In the genomic region with DNA sequence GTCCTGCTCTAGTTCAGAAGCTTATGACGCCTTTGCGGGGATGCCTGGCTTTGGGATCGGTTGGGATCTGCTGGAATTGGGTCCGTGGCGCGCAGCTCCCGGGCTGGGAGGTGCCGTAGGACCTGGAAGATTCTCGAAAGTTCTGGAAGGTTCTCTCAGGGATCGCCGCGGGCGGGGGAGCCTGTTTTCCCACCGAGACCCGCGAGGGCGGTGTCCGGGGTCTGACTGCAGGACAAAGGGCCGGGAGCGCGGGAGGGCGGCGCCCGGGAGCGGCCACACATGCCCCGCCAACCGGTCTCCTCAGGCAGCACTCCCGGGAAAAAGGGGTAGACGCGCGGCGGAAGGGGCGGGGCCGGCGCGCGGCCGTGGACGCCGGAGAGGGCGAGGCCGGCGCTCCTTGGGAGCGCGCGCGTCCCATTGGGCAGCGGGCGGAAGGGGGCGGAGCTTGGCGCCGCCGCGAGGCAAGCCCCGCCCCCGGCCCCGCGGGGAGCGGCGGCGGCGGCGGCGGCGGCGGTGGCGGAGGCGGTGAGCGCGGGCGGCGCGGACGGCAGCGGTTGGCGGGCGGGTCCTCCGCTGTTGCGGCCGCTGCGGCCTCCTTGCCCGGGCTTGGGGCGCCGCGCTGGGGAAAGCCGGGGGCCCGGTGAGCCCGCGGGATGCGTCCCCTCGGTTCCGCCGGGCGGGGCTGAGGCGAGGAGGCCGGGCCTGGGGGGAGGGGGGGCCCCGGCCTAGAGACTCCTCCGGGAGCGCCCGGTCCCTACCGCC, we compare ENCODE assay signal across 8 cellular contexts. TPM values are rescaled to one million over a fixed set of nuclear protein-coding genes. Genes with fewer than 3 reads are reported as not detected.
A peak's percentile ranks its signal among the peaks of the same experiment; 100 is the strongest.
DNase-seq lines count a peak whose midpoint lies in the region; ATAC-seq, FAIRE-seq and TF ChIP-seq lines count a peak whose summit lies in the region.

No MANE protein-coding gene starts in this region.

- H3K4me1 ChIP-seq in kidney (ENCODE audit: control insufficient read depth in 1 of 2, insufficient read depth in 1 of 2, low read depth in 1 of 2, low read length in 2 of 2): peaks cover 0 to 12% of the 10 kb centered on the region in 2 donors

- TF ChIP-seq CTCF in AG04450 (IDR thresholded peaks at IDR 0.05; ENCODE audit: low read depth, low read length) (no peak), kidney (IDR thresholded peaks at IDR 0.05; ENCODE audit: borderline replicate concordance, extremely low read depth, insufficient read depth) (peak; percentile 14)

- H3K9ac ChIP-seq in kidney (ENCODE audit: low read length in 2 of 2): peak overlapping the region; percentile 87 to 90

- H3K27me3 Mint-ChIP-seq in central memory CD8-positive, alpha-beta T cell: no peaks in the 10 kb centered on the region

- peaks cover 9% of the 10 kb centered on the region for H3K4me1 Mint-ChIP-seq in central memory CD8-positive, alpha-beta T cell

- peak overlapping the region; percentile 92 for H3K4me3 Mint-ChIP-seq in central memory CD8-positive, alpha-beta T cell

- FAIRE-seq in kidney (lab: Jason Lieb, UNC): no peak

- H3K27ac ChIP-seq in AG04450 (ENCODE audit: low read depth, low read length): peak overlapping the region; percentile 81
- H3K27ac ChIP-seq in kidney (ENCODE audit: low read depth in 2 of 2, low read length in 2 of 2): peak overlapping the region; percentile 98 to 99

- peaks cover 18% of the 10 kb centered on the region for H3K36me3 Mint-ChIP-seq in central memory CD8-positive, alpha-beta T cell (ENCODE audit: insufficient read depth)

- POLR2A ChIA-PET in AG04450 (lab: Yijun Ruan, JAX): interaction anchor here (0.5 to 1.2 kb wide), 3 partner anchors 75 to 95 kb away, joined by 3 to 6 read pairs (median 4); partner anchors contain the start of genes APC2 and CIRBP

- intact Hi-C loops in kidney (cut with DNase I): no loop called here

- H3K36me3 ChIP-seq in kidney (ENCODE audit: control insufficient read depth in 1 of 2, insufficient read depth in 2 of 2, low read length in 2 of 2): peaks cover 12 to 13% of the 10 kb centered on the region in 2 donors

- no peaks in the 10 kb centered on the region for H3K27me3 ChIP-seq in AG04450 (ENCODE audit: control insufficient read depth, insufficient read depth, low read length)

- DNase-seq in AG04450 (ENCODE audit: low read depth, low spot score): peak; percentile 45
- DNase-seq in NCI-H2227 (lab: John Stamatoyannopoulos, UW; ENCODE audit: unreplicated experiment): peak; percentile 91
- DNase-seq in activated CD4-positive, CD25-positive, alpha-beta regulatory T cell treated with anti-CD3 and anti-CD28 coated beads, Interleukin-2, amount 50 U/mL, for 16 hours (ENCODE audit: low read depth, low spot score): peak; percentile 71
- DNase-seq in central memory CD8-positive, alpha-beta T cell (ENCODE audit: low spot score in 2 of 2): peak; percentile 51 to 69
- DNase-seq in kidney: peak; percentile 96
- peak; percentile 72 to 79 for DNase-seq in stimulated activated CD4-positive, alpha-beta T cell treated with anti-CD3 and anti-CD28 coated beads, Interleukin-15, amount 100 ng/mL, for 1 hour (ENCODE audit: low read depth in 1 of 2, low spot score in 1 of 2)

- H3K4me3 ChIP-seq in AG04450 (ENCODE audit: low read depth, low read length) (peak overlapping the region; percentile 87), kidney (ENCODE audit: low read length in 2 of 2) (peak overlapping the region; percentile 69 to 77)

- no peaks in the 10 kb centered on the region for H3K9me3 Mint-ChIP-seq in central memory CD8-positive, alpha-beta T cell

- no peaks in the 10 kb centered on the region for H3K9me3 ChIP-seq in AG04450 (ENCODE audit: control insufficient read depth, insufficient read depth, low read length)
- no peaks in the 10 kb centered on the region for H3K9me3 ChIP-seq in kidney (ENCODE audit: control insufficient read depth in 1 of 2, low read length in 2 of 2)

- CTCF ChIA-PET in AG04450 (lab: Charles Lee): interaction anchor here (0.8 kb wide), 1 partner anchor 18 kb away, joined by 3 read pairs; no protein-coding TSS in a partner anchor

- ATAC-seq in GM18907 (IDR thresholded peaks at IDR 0.05; ENCODE audit: unreplicated experiment): peak; percentile 76
- ATAC-seq in HG03139 (IDR thresholded peaks at IDR 0.05; ENCODE audit: unreplicated experiment): peak; percentile 75
- ATAC-seq in central memory CD8-positive, alpha-beta T cell (replicated peaks; ENCODE audit: extremely low read depth, poor library complexity, severe bottlenecking): peak; percentile 94

- peak overlapping the region; percentile 51 for H3K27ac Mint-ChIP-seq in central memory CD8-positive, alpha-beta T cell (ENCODE audit: low read depth)

RNA-seq across cellular contexts. Expression of gene NDUFS7, which starts 29.0 kb away (rescaled TPM):
- polyA plus RNA-seq in AG04450 (2011; rRNA removed) (26.1 and 45.5 TPM in 2 replicates), kidney (ENCODE audit: insufficient read depth, low read depth, low replicate concordance) (265 TPM)
- 12.4 and 13.2 TPM in 2 replicates for polyA minus RNA-seq in AG04450 (2011; rRNA and poly(A)+ RNA removed)
- 85.5 TPM for total RNA-seq in kidney

RNA-seq across cellular contexts. Expression of gene GAMT, which starts 46.7 kb away (rescaled TPM):
- 26.9 and 39.8 TPM in 2 replicates for polyA plus RNA-seq in AG04450 (2011; rRNA removed)
- polyA minus RNA-seq in AG04450 (2011; rRNA and poly(A)+ RNA removed): 26.7 and 36.1 TPM in 2 replicates
- 16.3 TPM for total RNA-seq in kidney
- 209 TPM for polyA plus RNA-seq in kidney (ENCODE audit: insufficient read depth, low read depth, low replicate concordance)

RNA-seq across cellular contexts. Expression of gene DAZAP1, which starts 52.7 kb away (rescaled TPM):
- polyA plus RNA-seq in AG04450 (2011; rRNA removed) (45.8 and 52.8 TPM in 2 replicates), kidney (ENCODE audit: insufficient read depth, low read depth, low replicate concordance) (47.7 TPM)
- polyA minus RNA-seq in AG04450 (2011; rRNA and poly(A)+ RNA removed): 33.6 and 42.3 TPM in 2 replicates
- 98.5 TPM for total RNA-seq in kidney

Comparison
In these comparisons a context has a peak if more than half of its experiments do, and no peak if none do; other contexts are left out.
1. Peak in every context shown above with its lines: DNase-seq, ATAC-seq, H3K4me3 ChIP-seq and H3K27ac ChIP-seq.
2. DNase-seq: peak in every context shown above with its lines; median percentile 96 in kidney; 91 in NCI-H2227; 76 in stimulated activated CD4-positive, alpha-beta T cell treated with anti-CD3 and anti-CD28 coated beads, Interleukin-15, amount 100 ng/mL, for 1 hour; 71 in activated CD4-positive, CD25-positive, alpha-beta regulatory T cell treated with anti-CD3 and anti-CD28 coated beads, Interleukin-2, amount 50 U/mL, for 16 hours; 60 in central memory CD8-positive, alpha-beta T cell; 45 in AG04450.